Comparison of ENCODE assay signal across 1 cellular context in the genomic region with DNA sequence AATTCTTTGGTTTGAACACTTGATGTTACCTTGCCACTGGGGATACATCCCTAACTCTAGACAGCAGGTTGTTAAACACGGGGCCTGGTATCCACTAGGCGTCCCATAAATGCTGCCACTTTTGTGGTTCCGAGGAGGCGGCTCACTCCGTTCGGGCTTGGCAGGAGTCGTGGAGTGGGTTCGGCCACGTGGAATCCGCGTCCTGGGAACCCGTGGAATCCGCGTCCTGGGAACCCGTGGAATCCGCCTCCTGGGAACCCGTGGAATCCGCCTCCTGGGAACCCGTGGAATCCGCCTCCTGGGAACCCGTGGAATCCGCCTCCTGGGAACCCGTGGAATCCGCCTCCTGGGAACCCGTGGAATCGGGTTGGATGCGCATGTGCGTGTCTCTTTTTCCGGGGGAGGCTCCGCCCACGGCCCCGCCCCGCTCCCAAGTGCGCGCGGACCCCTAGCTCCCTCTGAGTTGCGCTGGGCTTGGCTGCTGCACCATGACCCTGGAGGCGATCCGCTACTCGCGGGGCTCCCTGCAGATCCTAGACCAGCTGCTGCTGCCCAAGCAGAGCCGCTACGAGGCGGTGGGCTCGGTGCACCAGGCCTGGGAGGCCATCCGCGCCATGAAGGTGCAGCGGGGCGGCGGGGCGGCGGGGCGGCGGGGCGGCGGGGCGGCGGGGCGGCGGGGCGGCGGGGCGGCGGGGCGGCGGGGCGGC.
TF ChIP-seq lines count a peak whose summit lies in the region.

Gene MRI1, plus strand, starts transcription at position 422 of the 707 bp plus-strand sequence. Its CDS starts 67 bp downstream, at position 489.

TF ChIP-seq in HepG2, 621 proteins besides CTCF, POLR2A, EP300 and RAD21 (continued from another document and continues in another):
- TF ChIP-seq ZSCAN9 (CRISPR knock-in tag; IDR thresholded peaks at IDR 0.05; ENCODE audit: borderline replicate concordance) (no peak), HDAC1 (CRISPR knock-in tag; IDR thresholded peaks at IDR 0.05) (peak; percentile 53), ZNF512 (CRISPR knock-in tag; IDR thresholded peaks at IDR 0.05) (no peak), ZSCAN22 (CRISPR knock-in tag; IDR thresholded peaks at IDR 0.05) (no peak), ERF (CRISPR knock-in tag; IDR thresholded peaks at IDR 0.05) (0 out of 2 replicates have a peak, but pooled peaks have one; percentile 32), NFYB (CRISPR knock-in tag; IDR thresholded peaks at IDR 0.05) (no peak), ELF1 (CRISPR knock-in tag; IDR thresholded peaks at IDR 0.05) (peak; percentile 57), DNMT3B (CRISPR knock-in tag; conservative IDR thresholded peaks at IDR 0.05) (no peak), ARNT (IDR thresholded peaks at IDR 0.05) (no peak), SMC3 (IDR thresholded peaks at IDR 0.05; ENCODE audit: low read length) (no peak), ZNF605 (CRISPR knock-in tag; IDR thresholded peaks at IDR 0.05) (no peak), CBX1 (IDR thresholded peaks at IDR 0.05; ENCODE audit: low read depth) (no peak), ZNF367 (CRISPR knock-in tag; IDR thresholded peaks at IDR 0.05; ENCODE audit: borderline replicate concordance) (no peak), NBN (conservative IDR thresholded peaks at IDR 0.05) (no peak), ZFP1 (CRISPR knock-in tag; IDR thresholded peaks at IDR 0.05) (no peak), ZNF770 (CRISPR knock-in tag; IDR thresholded peaks at IDR 0.05) (no peak), TBX3 (IDR thresholded peaks at IDR 0.05; ENCODE audit: borderline replicate concordance) (no peak), SALL2 (CRISPR knock-in tag; IDR thresholded peaks at IDR 0.05) (no peak), ZFP36 (IDR thresholded peaks at IDR 0.05; ENCODE audit: borderline replicate concordance, low read depth, low read length, partially characterized antibody) (no peak), ZNF790 (CRISPR knock-in tag; IDR thresholded peaks at IDR 0.05; ENCODE audit: borderline replicate concordance) (no peak), TCF7L2 (IDR thresholded peaks at IDR 0.05; ENCODE audit: low read depth, low read length) (no peak), KIAA2018 (CRISPR knock-in tag; IDR thresholded peaks at IDR 0.05; ENCODE audit: borderline replicate concordance) (no peak), ZNF772 (CRISPR knock-in tag; IDR thresholded peaks at IDR 0.05) (no peak; the same call in 1 of the 2 replicates), GPN1 (CRISPR knock-in tag; IDR thresholded peaks at IDR 0.05; ENCODE audit: borderline replicate concordance) (no peak), AKAP8 (CRISPR knock-in tag; IDR thresholded peaks at IDR 0.05) (no peak)
- TF ChIP-seq, protein P1, sequence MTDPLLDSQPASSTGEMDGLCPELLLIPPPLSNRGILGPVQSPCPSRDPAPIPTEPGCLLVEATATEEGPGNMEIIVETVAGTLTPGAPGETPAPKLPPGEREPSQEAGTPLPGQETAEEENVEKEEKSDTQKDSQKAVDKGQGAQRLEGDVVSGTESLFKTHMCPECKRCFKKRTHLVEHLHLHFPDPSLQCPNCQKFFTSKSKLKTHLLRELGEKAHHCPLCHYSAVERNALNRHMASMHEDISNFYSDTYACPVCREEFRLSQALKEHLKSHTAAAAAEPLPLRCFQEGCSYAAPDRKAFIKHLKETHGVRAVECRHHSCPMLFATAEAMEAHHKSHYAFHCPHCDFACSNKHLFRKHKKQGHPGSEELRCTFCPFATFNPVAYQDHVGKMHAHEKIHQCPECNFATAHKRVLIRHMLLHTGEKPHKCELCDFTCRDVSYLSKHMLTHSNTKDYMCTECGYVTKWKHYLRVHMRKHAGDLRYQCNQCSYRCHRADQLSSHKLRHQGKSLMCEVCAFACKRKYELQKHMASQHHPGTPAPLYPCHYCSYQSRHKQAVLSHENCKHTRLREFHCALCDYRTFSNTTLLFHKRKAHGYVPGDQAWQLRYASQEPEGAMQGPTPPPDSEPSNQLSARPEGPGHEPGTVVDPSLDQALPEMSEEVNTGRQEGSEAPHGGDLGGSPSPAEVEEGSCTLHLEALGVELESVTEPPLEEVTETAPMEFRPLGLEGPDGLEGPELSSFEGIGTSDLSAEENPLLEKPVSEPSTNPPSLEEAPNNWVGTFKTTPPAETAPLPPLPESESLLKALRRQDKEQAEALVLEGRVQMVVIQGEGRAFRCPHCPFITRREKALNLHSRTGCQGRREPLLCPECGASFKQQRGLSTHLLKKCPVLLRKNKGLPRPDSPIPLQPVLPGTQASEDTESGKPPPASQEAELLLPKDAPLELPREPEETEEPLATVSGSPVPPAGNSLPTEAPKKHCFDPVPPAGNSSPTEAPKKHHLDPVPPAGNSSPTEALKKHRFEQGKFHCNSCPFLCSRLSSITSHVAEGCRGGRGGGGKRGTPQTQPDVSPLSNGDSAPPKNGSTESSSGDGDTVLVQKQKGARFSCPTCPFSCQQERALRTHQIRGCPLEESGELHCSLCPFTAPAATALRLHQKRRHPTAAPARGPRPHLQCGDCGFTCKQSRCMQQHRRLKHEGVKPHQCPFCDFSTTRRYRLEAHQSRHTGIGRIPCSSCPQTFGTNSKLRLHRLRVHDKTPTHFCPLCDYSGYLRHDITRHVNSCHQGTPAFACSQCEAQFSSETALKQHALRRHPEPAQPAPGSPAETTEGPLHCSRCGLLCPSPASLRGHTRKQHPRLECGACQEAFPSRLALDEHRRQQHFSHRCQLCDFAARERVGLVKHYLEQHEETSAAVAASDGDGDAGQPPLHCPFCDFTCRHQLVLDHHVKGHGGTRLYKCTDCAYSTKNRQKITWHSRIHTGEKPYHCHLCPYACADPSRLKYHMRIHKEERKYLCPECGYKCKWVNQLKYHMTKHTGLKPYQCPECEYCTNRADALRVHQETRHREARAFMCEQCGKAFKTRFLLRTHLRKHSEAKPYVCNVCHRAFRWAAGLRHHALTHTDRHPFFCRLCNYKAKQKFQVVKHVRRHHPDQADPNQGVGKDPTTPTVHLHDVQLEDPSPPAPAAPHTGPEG (CRISPR knock-in tag; IDR thresholded peaks at IDR 0.05): no peak; the same call in 1 of the 2 replicates
- TF ChIP-seq, protein P2, sequence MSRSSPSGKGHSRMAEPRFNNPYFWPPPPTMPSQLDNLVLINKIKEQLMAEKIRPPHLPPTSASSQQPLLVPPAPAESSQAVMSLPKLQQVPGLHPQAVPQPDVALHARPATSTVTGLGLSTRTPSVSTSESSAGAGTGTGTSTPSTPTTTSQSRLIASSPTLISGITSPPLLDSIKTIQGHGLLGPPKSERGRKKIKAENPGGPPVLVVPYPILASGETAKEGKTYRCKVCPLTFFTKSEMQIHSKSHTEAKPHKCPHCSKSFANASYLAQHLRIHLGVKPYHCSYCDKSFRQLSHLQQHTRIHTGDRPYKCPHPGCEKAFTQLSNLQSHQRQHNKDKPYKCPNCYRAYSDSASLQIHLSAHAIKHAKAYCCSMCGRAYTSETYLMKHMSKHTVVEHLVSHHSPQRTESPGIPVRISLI (CRISPR knock-in tag; IDR thresholded peaks at IDR 0.05; ENCODE audit: borderline replicate concordance): no peak
- TF ChIP-seq, protein P3, sequence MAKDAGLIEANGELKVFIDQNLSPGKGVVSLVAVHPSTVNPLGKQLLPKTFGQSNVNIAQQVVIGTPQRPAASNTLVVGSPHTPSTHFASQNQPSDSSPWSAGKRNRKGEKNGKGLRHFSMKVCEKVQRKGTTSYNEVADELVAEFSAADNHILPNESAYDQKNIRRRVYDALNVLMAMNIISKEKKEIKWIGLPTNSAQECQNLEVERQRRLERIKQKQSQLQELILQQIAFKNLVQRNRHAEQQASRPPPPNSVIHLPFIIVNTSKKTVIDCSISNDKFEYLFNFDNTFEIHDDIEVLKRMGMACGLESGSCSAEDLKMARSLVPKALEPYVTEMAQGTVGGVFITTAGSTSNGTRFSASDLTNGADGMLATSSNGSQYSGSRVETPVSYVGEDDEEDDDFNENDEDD (CRISPR knock-in tag; IDR thresholded peaks at IDR 0.05; ENCODE audit: borderline replicate concordance): peak; percentile 12; the same call in 1 of the 2 replicates
- TF ChIP-seq, protein P4, sequence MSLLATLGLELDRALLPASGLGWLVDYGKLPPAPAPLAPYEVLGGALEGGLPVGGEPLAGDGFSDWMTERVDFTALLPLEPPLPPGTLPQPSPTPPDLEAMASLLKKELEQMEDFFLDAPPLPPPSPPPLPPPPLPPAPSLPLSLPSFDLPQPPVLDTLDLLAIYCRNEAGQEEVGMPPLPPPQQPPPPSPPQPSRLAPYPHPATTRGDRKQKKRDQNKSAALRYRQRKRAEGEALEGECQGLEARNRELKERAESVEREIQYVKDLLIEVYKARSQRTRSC (CRISPR knock-in tag; IDR thresholded peaks at IDR 0.05; ENCODE audit: low read depth): no peak
- TF ChIP-seq, protein P5, sequence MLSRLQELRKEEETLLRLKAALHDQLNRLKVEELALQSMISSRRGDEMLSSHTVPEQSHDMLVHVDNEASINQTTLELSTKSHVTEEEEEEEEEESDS (CRISPR knock-in tag; IDR thresholded peaks at IDR 0.05; ENCODE audit: borderline replicate concordance): no peak
- TF ChIP-seq, protein P6, sequence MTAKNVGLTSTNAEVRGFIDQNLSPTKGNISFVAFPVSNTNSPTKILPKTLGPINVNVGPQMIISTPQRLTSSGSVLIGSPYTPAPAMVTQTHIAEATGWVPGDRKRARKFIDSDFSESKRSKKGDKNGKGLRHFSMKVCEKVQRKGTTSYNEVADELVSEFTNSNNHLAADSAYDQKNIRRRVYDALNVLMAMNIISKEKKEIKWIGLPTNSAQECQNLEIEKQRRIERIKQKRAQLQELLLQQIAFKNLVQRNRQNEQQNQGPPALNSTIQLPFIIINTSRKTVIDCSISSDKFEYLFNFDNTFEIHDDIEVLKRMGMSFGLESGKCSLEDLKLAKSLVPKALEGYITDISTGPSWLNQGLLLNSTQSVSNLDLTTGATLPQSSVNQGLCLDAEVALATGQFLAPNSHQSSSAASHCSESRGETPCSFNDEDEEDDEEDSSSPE (CRISPR knock-in tag; IDR thresholded peaks at IDR 0.05): no peak
